Comparison of ENCODE assay signal across 8 cellular contexts in genomic region chr11:46112961-46113617, GRCh38. TPM values are rescaled to one million over a fixed set of nuclear protein-coding genes. Genes with fewer than 3 reads are reported as not detected.
DNase-seq lines count a peak whose midpoint lies in the region; ATAC-seq and TF ChIP-seq lines count a peak whose summit lies in the region.

No MANE protein-coding gene starts in this region.

- peak; percentile 78 for ATAC-seq in GM18868 (IDR thresholded peaks at IDR 0.05; ENCODE audit: unreplicated experiment)
- peak; percentile 98 for ATAC-seq in Panc1
- peak; percentile 100 for ATAC-seq in memory B cell (ENCODE audit: low read depth)
- no peak for ATAC-seq in HG03097 (IDR thresholded peaks at IDR 0.05; ENCODE audit: low FRiP score, unreplicated experiment)

- POLR2A ChIA-PET in Panc1 (lab: Charles Lee) = no interaction called here

- H3K36me3 Mint-ChIP-seq in memory B cell = no peaks in the 10 kb centered on the region
- H3K36me3 Mint-ChIP-seq in progenitor cell of endocrine pancreas (ENCODE audit: insufficient read depth) = no peaks in the 10 kb centered on the region

- H3K4me1 Mint-ChIP-seq in memory B cell = peaks cover 23% of the 10 kb centered on the region
- peaks cover 27% of the 10 kb centered on the region for H3K4me1 Mint-ChIP-seq in progenitor cell of endocrine pancreas (ENCODE audit: low read depth)

- H3K9me3 ChIP-seq in Panc1 (ENCODE audit: control insufficient read depth, insufficient read depth, low read depth, low read length) = no peaks in the 10 kb centered on the region

- no peak for TF ChIP-seq CTCF in Panc1 (IDR thresholded peaks at IDR 0.05)
- no peak for TF ChIP-seq CTCF in progenitor cell of endocrine pancreas (IDR thresholded peaks at IDR 0.05; ENCODE audit: unreplicated experiment)

- H3K27ac Mint-ChIP-seq in memory B cell = no peak overlapping the region
- no peak overlapping the region for H3K27ac Mint-ChIP-seq in progenitor cell of endocrine pancreas

- H3K27me3 ChIP-seq in Panc1 (ENCODE audit: control insufficient read depth, insufficient read depth, low read length) = no peaks in the 10 kb centered on the region

- no peak overlapping the region for H3K4me3 Mint-ChIP-seq in memory B cell
- no peak overlapping the region for H3K4me3 Mint-ChIP-seq in progenitor cell of endocrine pancreas (ENCODE audit: low read depth)

- H3K9me3 Mint-ChIP-seq in memory B cell (no peaks in the 10 kb centered on the region), progenitor cell of endocrine pancreas (ENCODE audit: low read depth) (no peaks in the 10 kb centered on the region)

- H3K27ac ChIP-seq in Panc1 (ENCODE audit: low read length) = no peak overlapping the region

- H3K4me1 ChIP-seq in Panc1 (ENCODE audit: control insufficient read depth, insufficient read depth, low read length) = peaks cover 31% of the 10 kb centered on the region

- H3K36me3 ChIP-seq in Panc1 (ENCODE audit: control insufficient read depth, insufficient read depth, low read length) = no peaks in the 10 kb centered on the region

- H3K4me3 ChIP-seq in Panc1 (ENCODE audit: low read depth in 2 of 2, low read length in 2 of 2) = no peak overlapping the region

- DNase-seq in COLO668 (lab: John Stamatoyannopoulos, UW; ENCODE audit: unreplicated experiment) (peak; percentile 39), HPDE6-E6E7 (ENCODE audit: extremely low spot score) (peak; percentile 51), Panc1 (ENCODE audit: low read depth, low spot score) (no peak), memory B cell (ENCODE audit: low spot score in 2 of 2) (peak in 1 of 2 donors; percentile 40), progenitor cell of endocrine pancreas (ENCODE audit: low spot score, unreplicated experiment) (no peak)
- DNase-seq in central memory CD4-positive, alpha-beta T cell = peak; percentile 69

- in situ Hi-C loops in Panc1 (cut with HindIII; ENCODE audit: low pct_unique_long_range_greater_than_20kb, low sequenced_read_pairs) = no loop called here

- H3K27me3 Mint-ChIP-seq in memory B cell (no peaks in the 10 kb centered on the region), progenitor cell of endocrine pancreas (no peaks in the 10 kb centered on the region)

- no TSS peak for BruUV-seq in Panc1 (replicated peaks; lab: Mats Ljungman, UMichigan)

- intact Hi-C loops in Panc1 (cut with micrococcal nuclease; ENCODE audit: unreplicated experiment) = no loop called here

- CTCF ChIA-PET in Panc1 (lab: Charles Lee) = no interaction called here

RNA-seq across cellular contexts. Expression of gene PHF21A, which starts 8.2 kb away (rescaled TPM):
- total RNA-seq in Panc1 (2021; ENCODE audit: unreplicated experiment) = 45.7 TPM
- polyA plus RNA-seq in Panc1 (2012; ENCODE audit: insufficient read length) = 34.5 TPM
- 65.5 and 70.1 TPM in 2 replicates for total RNA-seq in progenitor cell of endocrine pancreas

Comparison
In these comparisons a context has a peak if more than half of its experiments do, and no peak if none do; other contexts are left out.
1. DNase-seq: peak in COLO668 (single experiment), HPDE6-E6E7 (single experiment) and central memory CD4-positive, alpha-beta T cell (single experiment); none in Panc1 (single experiment) and progenitor cell of endocrine pancreas (single experiment).